1 cellular context compared by ENCODE assay signal in the genomic region with DNA sequence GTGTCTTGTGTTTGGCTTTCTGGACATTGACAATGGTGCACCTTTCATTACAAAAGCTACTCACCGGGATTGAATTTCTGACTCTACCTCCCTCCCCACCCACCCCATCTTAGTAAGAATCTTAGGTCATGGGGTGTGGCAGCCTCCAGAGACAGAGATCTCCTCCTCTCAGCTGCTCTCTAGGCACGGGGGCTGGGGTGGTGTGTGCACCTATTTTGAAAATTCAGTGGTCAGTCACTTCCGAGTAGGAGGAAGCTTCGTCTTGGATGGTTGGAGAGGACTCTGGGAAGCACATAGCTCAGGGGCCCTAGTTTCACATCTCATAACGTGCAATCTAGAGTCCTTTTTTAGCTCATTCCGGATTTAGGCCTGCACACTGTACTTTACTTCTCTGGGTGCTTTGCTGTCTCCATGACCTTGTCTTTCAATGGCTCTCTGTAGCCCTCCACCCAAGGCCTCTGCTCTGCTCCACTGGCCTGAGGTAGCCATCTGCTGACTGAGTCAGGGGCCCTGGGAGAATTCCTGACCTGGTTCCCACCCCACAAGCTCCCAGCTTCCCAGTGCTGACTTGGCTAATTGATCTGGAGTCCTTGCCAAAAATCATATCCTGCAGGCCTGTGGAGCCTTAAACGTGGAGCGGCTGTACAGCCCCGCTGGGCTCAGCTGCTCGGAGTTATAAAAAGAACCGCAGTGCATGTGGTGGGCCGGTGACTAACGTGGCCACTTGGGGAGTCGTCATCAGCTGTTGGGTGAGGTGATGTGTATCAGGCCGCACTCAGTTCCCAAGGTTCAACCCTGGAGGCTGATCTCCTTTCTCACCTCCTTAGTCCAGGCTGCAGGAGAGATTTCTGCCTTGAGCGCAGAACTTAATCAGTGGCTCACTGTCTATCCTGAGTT.
TF ChIP-seq lines count a peak whose summit lies in the region.

No MANE protein-coding gene starts in this region.

TF ChIP-seq in K562, 482 proteins besides CTCF, POLR2A, EP300 and RAD21 (continued from another document and continues in another):
- no peak for TF ChIP-seq NR2C2 (CRISPR knock-in tag; IDR thresholded peaks at IDR 0.05)
- peak; percentile 48; the same call in 1 of the 2 replicates for TF ChIP-seq NR2C2 (tag; IDR thresholded peaks at IDR 0.05)
- TF ChIP-seq, protein P1, sequence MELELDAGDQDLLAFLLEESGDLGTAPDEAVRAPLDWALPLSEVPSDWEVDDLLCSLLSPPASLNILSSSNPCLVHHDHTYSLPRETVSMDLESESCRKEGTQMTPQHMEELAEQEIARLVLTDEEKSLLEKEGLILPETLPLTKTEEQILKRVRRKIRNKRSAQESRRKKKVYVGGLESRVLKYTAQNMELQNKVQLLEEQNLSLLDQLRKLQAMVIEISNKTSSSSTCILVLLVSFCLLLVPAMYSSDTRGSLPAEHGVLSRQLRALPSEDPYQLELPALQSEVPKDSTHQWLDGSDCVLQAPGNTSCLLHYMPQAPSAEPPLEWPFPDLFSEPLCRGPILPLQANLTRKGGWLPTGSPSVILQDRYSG (tag; conservative IDR thresholded peaks at IDR 0.05; ENCODE audit: low read depth), result peak; percentile 25; the same call in 1 of the 2 replicates
- TF ChIP-seq MYNN (IDR thresholded peaks at IDR 0.05), result peak; percentile 59; the same call in 1 of the 2 replicates
- TF ChIP-seq MYNN (CRISPR knock-in tag; IDR thresholded peaks at IDR 0.05), result no peak
- TF ChIP-seq, protein P2, sequence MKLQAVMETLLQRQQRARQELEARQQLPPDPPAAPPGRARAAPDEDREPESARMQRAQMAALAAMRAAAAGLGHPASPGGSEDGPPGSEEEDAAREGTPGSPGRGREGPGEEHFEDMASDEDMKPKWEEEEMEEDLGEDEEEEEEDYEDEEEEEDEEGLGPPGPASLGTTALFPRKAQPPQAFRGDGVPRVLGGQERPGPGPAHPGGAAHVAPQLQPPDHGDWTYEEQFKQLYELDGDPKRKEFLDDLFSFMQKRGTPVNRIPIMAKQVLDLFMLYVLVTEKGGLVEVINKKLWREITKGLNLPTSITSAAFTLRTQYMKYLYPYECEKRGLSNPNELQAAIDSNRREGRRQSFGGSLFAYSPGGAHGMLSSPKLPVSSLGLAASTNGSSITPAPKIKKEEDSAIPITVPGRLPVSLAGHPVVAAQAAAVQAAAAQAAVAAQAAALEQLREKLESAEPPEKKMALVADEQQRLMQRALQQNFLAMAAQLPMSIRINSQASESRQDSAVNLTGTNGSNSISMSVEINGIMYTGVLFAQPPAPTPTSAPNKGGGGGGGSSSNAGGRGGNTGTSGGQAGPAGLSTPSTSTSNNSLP (IDR thresholded peaks at IDR 0.05; ENCODE audit: borderline replicate concordance, low read depth, low read length), result no peak
- TF ChIP-seq CBFA2T3 (IDR thresholded peaks at IDR 0.05), result peak; percentile 47; the same call in 1 of the 2 replicates
- TF ChIP-seq ZNF253 (CRISPR knock-in tag; conservative IDR thresholded peaks at IDR 0.05), result no peak
- peak; percentile 64; the same call in 1 of the 2 replicates for TF ChIP-seq ZNF134 (CRISPR knock-in tag; conservative IDR thresholded peaks at IDR 0.05)
- peak; percentile 49; the same call in 1 of the 2 replicates for TF ChIP-seq HDAC2 (IDR thresholded peaks at IDR 0.05)
- TF ChIP-seq CBX1 (IDR thresholded peaks at IDR 0.05; ENCODE audit: low read depth), result 0 out of 2 replicates have a peak, but pooled peaks have one; percentile 63
- peak; percentile 64 for TF ChIP-seq TAF9B (IDR thresholded peaks at IDR 0.05; ENCODE audit: partially characterized antibody)
- TF ChIP-seq, protein P3, sequence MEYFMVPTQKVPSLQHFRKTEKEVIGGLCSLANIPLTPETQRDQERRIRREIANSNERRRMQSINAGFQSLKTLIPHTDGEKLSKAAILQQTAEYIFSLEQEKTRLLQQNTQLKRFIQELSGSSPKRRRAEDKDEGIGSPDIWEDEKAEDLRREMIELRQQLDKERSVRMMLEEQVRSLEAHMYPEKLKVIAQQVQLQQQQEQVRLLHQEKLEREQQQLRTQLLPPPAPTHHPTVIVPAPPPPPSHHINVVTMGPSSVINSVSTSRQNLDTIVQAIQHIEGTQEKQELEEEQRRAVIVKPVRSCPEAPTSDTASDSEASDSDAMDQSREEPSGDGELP (CRISPR knock-in tag; IDR thresholded peaks at IDR 0.05; ENCODE audit: borderline replicate concordance), result peak; percentile 99
- peak; percentile 64 for TF ChIP-seq DPF2 (IDR thresholded peaks at IDR 0.05)
- 0 out of 4 replicates have a peak, but pooled peaks of 1 of the 2 experiments have one; percentile 34 for TF ChIP-seq TEAD1 (CRISPR knock-in tag; IDR thresholded peaks at IDR 0.05)
- TF ChIP-seq, protein P4, sequence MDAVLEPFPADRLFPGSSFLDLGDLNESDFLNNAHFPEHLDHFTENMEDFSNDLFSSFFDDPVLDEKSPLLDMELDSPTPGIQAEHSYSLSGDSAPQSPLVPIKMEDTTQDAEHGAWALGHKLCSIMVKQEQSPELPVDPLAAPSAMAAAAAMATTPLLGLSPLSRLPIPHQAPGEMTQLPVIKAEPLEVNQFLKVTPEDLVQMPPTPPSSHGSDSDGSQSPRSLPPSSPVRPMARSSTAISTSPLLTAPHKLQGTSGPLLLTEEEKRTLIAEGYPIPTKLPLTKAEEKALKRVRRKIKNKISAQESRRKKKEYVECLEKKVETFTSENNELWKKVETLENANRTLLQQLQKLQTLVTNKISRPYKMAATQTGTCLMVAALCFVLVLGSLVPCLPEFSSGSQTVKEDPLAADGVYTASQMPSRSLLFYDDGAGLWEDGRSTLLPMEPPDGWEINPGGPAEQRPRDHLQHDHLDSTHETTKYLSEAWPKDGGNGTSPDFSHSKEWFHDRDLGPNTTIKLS (IDR thresholded peaks at IDR 0.05; ENCODE audit: borderline replicate concordance, low read depth), result peak; percentile 69; the same call in 1 of the 2 replicates
- TF ChIP-seq RBM17 (IDR thresholded peaks at IDR 0.05; ENCODE audit: borderline replicate concordance, low read depth, low read length), result no peak
- TF ChIP-seq, protein P5, sequence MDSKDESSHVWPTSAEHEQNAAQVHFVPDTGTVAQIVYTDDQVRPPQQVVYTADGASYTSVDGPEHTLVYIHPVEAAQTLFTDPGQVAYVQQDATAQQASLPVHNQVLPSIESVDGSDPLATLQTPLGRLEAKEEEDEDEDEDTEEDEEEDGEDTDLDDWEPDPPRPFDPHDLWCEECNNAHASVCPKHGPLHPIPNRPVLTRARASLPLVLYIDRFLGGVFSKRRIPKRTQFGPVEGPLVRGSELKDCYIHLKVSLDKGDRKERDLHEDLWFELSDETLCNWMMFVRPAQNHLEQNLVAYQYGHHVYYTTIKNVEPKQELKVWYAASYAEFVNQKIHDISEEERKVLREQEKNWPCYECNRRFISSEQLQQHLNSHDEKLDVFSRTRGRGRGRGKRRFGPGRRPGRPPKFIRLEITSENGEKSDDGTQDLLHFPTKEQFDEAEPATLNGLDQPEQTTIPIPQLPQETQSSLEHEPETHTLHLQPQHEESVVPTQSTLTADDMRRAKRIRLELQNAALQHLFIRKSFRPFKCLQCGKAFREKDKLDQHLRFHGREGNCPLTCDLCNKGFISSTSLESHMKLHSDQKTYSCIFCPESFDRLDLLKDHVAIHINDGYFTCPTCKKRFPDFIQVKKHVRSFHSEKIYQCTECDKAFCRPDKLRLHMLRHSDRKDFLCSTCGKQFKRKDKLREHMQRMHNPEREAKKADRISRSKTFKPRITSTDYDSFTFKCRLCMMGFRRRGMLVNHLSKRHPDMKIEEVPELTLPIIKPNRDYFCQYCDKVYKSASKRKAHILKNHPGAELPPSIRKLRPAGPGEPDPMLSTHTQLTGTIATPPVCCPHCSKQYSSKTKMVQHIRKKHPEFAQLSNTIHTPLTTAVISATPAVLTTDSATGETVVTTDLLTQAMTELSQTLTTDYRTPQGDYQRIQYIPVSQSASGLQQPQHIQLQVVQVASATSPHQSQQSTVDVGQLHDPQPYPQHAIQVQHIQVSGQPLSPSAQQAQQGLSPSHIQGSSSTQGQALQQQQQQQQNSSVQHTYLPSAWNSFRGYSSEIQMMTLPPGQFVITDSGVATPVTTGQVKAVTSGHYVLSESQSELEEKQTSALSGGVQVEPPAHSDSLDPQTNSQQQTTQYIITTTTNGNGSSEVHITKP (IDR thresholded peaks at IDR 0.05; ENCODE audit: partially characterized antibody), result peak; percentile 40
- no peak for TF ChIP-seq HMGN3 (IDR thresholded peaks at IDR 0.05; ENCODE audit: borderline replicate concordance, extremely low read depth, insufficient read length, low read depth, low read length)
- peak; percentile 81 for TF ChIP-seq SMAD4 (CRISPR knock-in tag; conservative IDR thresholded peaks at IDR 0.05)
- TF ChIP-seq KDM4B (IDR thresholded peaks at IDR 0.05; ENCODE audit: borderline replicate concordance in 2 of 2, low read depth in 1 of 2), result no peak
- TF ChIP-seq MTA2 (IDR thresholded peaks at IDR 0.05; ENCODE audit: low read depth), result no peak
- TF ChIP-seq, protein P6, sequence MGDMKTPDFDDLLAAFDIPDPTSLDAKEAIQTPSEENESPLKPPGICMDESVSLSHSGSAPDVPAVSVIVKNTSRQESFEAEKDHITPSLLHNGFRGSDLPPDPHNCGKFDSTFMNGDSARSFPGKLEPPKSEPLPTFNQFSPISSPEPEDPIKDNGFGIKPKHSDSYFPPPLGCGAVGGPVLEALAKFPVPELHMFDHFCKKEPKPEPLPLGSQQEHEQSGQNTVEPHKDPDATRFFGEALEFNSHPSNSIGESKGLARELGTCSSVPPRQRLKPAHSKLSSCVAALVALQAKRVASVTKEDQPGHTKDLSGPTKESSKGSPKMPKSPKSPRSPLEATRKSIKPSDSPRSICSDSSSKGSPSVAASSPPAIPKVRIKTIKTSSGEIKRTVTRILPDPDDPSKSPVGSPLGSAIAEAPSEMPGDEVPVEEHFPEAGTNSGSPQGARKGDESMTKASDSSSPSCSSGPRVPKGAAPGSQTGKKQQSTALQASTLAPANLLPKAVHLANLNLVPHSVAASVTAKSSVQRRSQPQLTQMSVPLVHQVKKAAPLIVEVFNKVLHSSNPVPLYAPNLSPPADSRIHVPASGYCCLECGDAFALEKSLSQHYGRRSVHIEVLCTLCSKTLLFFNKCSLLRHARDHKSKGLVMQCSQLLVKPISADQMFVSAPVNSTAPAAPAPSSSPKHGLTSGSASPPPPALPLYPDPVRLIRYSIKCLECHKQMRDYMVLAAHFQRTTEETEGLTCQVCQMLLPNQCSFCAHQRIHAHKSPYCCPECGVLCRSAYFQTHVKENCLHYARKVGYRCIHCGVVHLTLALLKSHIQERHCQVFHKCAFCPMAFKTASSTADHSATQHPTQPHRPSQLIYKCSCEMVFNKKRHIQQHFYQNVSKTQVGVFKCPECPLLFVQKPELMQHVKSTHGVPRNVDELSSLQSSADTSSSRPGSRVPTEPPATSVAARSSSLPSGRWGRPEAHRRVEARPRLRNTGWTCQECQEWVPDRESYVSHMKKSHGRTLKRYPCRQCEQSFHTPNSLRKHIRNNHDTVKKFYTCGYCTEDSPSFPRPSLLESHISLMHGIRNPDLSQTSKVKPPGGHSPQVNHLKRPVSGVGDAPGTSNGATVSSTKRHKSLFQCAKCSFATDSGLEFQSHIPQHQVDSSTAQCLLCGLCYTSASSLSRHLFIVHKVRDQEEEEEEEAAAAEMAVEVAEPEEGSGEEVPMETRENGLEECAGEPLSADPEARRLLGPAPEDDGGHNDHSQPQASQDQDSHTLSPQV (IDR thresholded peaks at IDR 0.05), result peak; percentile 90
- peak; percentile 33; the same call in 1 of the 2 replicates for TF ChIP-seq TCF3 (CRISPR knock-in tag; IDR thresholded peaks at IDR 0.05)
- TF ChIP-seq ZFX (CRISPR knock-in tag; IDR thresholded peaks at IDR 0.05), result peak; percentile 69
- peak; percentile 45 for TF ChIP-seq ARID1B (IDR thresholded peaks at IDR 0.05)
- TF ChIP-seq ATF7 (IDR thresholded peaks at IDR 0.05), result peak; percentile 55; the same call in 1 of the 2 replicates
- TF ChIP-seq EP400 (IDR thresholded peaks at IDR 0.05), result peak; percentile 44
- no peak for TF ChIP-seq PML (IDR thresholded peaks at IDR 0.05; ENCODE audit: low read length)
- TF ChIP-seq, protein P7, sequence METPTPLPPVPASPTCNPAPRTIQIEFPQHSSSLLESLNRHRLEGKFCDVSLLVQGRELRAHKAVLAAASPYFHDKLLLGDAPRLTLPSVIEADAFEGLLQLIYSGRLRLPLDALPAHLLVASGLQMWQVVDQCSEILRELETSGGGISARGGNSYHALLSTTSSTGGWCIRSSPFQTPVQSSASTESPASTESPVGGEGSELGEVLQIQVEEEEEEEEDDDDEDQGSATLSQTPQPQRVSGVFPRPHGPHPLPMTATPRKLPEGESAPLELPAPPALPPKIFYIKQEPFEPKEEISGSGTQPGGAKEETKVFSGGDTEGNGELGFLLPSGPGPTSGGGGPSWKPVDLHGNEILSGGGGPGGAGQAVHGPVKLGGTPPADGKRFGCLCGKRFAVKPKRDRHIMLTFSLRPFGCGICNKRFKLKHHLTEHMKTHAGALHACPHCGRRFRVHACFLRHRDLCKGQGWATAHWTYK (CRISPR knock-in tag; IDR thresholded peaks at IDR 0.05), result 0 out of 2 replicates have a peak, but pooled peaks have one; percentile 52
- 0 out of 2 replicates have a peak, but pooled peaks have one; percentile 35 for TF ChIP-seq ERF (CRISPR knock-in tag; IDR thresholded peaks at IDR 0.05)
- TF ChIP-seq SP2 (IDR thresholded peaks at IDR 0.05; ENCODE audit: extremely low read depth, low read depth, low read length, poor library complexity, severe bottlenecking), result no peak
- 0 out of 4 replicates have a peak, but pooled peaks of 1 of the 2 experiments have one; percentile 40 for TF ChIP-seq FOXK2 (conservative IDR thresholded peaks at IDR 0.05 in 1 of 2, IDR thresholded peaks at IDR 0.05 in 1 of 2; ENCODE audit: low read depth in 2 of 2)
- TF ChIP-seq, protein P8, sequence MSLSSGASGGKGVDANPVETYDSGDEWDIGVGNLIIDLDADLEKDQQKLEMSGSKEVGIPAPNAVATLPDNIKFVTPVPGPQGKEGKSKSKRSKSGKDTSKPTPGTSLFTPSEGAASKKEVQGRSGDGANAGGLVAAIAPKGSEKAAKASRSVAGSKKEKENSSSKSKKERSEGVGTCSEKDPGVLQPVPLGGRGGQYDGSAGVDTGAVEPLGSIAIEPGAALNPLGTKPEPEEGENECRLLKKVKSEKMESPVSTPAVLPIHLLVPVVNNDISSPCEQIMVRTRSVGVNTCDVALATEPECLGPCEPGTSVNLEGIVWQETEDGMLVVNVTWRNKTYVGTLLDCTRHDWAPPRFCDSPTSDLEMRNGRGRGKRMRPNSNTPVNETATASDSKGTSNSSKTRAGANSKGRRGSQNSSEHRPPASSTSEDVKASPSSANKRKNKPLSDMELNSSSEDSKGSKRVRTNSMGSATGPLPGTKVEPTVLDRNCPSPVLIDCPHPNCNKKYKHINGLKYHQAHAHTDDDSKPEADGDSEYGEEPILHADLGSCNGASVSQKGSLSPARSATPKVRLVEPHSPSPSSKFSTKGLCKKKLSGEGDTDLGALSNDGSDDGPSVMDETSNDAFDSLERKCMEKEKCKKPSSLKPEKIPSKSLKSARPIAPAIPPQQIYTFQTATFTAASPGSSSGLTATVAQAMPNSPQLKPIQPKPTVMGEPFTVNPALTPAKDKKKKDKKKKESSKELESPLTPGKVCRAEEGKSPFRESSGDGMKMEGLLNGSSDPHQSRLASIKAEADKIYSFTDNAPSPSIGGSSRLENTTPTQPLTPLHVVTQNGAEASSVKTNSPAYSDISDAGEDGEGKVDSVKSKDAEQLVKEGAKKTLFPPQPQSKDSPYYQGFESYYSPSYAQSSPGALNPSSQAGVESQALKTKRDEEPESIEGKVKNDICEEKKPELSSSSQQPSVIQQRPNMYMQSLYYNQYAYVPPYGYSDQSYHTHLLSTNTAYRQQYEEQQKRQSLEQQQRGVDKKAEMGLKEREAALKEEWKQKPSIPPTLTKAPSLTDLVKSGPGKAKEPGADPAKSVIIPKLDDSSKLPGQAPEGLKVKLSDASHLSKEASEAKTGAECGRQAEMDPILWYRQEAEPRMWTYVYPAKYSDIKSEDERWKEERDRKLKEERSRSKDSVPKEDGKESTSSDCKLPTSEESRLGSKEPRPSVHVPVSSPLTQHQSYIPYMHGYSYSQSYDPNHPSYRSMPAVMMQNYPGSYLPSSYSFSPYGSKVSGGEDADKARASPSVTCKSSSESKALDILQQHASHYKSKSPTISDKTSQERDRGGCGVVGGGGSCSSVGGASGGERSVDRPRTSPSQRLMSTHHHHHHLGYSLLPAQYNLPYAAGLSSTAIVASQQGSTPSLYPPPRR (CRISPR knock-in tag; IDR thresholded peaks at IDR 0.05; ENCODE audit: borderline replicate concordance), result 0 out of 2 replicates have a peak, but pooled peaks have one; percentile 60
- no peak for TF ChIP-seq ZNF785 (CRISPR knock-in tag; IDR thresholded peaks at IDR 0.05)
